8 cellular contexts compared by ENCODE assay signal in the genomic region with DNA sequence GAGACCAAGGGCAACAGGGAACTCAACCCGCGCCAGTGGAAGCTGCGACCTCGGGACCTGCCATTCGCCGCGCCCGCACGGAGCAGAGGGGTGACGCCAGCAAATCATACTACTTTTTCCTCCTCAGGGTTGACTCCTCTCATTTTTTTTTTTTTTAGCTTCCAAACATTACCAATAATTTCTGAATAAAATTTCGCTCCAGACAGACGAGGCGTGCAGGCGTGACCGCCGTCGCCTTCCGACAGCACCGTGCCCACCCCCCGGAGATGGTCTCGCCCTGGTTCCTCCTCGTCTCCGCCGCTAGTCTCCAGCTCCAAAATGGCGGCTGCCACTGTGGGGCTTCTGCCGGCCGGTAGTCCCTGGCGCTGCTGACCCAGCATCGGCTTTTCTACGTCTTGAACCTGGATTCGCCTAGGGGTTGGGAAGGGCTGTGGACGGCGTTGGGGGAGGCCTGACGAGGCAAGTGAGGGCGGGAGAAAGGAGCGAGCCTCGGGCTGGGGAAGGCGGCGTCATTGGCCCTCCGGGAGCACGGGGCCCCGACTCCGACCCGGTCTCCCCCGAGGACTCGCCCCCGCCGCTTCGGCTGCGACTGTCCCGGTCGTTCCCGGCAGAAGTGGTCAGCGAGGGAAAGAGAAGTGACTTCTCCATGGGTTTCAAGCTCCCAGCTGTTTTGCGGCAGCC. TPM values are rescaled to one million over a fixed set of nuclear protein-coding genes. Genes with fewer than 3 reads are reported as not detected.
DNase-seq lines count a peak whose midpoint lies in the region; ATAC-seq and TF ChIP-seq lines count a peak whose summit lies in the region.

Gene CPSF2, plus strand, starts transcription at position 300 of the 681 bp plus-strand sequence. CDS start 9,016 bp downstream, outside the sequence.
Gene NDUFB1, minus strand, starts transcription at position 37 of the 681 bp plus-strand sequence. CDS start 4,069 bp downstream, outside the sequence.

- peak; percentile 84 for ATAC-seq in GM21423 (IDR thresholded peaks at IDR 0.05; ENCODE audit: unreplicated experiment)

- peak within 1 kb of the TSS; percentile 96 for H3K27ac ChIP-seq in HUES48 (ENCODE audit: low read depth, low read length)

- H3K4me1 ChIP-seq in HUES48 (ENCODE audit: control insufficient read depth, insufficient read depth, low read length) (no peaks in the 10 kb centered on the region), mucosa of stomach (ENCODE audit: control insufficient read depth, insufficient read depth, low read length) (peaks cover 6% of the 10 kb centered on the region)

- TF ChIP-seq CTCF in epithelial cell of proximal tubule (conservative IDR thresholded peaks at IDR 0.05; ENCODE audit: low read depth, low read length), result no peak

- H3K27me3 ChIP-seq in HUES48 (ENCODE audit: control insufficient read depth, insufficient read depth, low read length) (no peaks in the 10 kb centered on the region), mucosa of stomach (ENCODE audit: control insufficient read depth, insufficient read depth, low read length) (no peaks in the 10 kb centered on the region)

- H3K9ac ChIP-seq in HUES48 (ENCODE audit: low read depth, low read length) (peak within 1 kb of the TSS; percentile 97), mucosa of stomach (ENCODE audit: low read length) (peak within 1 kb of the TSS; percentile 98)

- H3K36me3 ChIP-seq in HUES48 (ENCODE audit: control insufficient read depth, insufficient read depth, low read length), result peaks cover 58% of the 10 kb centered on the region
- H3K36me3 ChIP-seq in mucosa of stomach (ENCODE audit: control insufficient read depth, insufficient read depth, low read length), result no peaks in the 10 kb centered on the region

- DNase-seq in DMS 273 (lab: John Stamatoyannopoulos, UW; ENCODE audit: unreplicated experiment), result peak; percentile 93
- DNase-seq in OCI-M2 (lab: John Stamatoyannopoulos, UW; ENCODE audit: unreplicated experiment), result peak; percentile 48
- peak; percentile 86 for DNase-seq in activated T-cell treated with anti-CD3 and anti-CD28 coated beads, Interleukin-2, amount 50 U/mL, for 1 hour
- no peak for DNase-seq in epithelial cell of proximal tubule (ENCODE audit: low read depth)
- DNase-seq in stimulated activated CD8-positive, alpha-beta memory T cell treated with anti-CD3 and anti-CD28 coated beads, Interleukin-7, amount 100 ng/mL, for 24 hours (ENCODE audit: low read depth), result peak; percentile 68

- H3K9me3 ChIP-seq in HUES48 (ENCODE audit: control insufficient read depth, insufficient read depth, low read length) (no peaks in the 10 kb centered on the region), mucosa of stomach (ENCODE audit: control insufficient read depth, low read length) (no peaks in the 10 kb centered on the region)

- peak within 1 kb of the TSS; percentile 99 for H3K4me3 ChIP-seq in HUES48 (ENCODE audit: low read depth, low read length)
- H3K4me3 ChIP-seq in epithelial cell of proximal tubule (ENCODE audit: low read depth, low read length), result peak within 1 kb of the TSS; percentile 96
- H3K4me3 ChIP-seq in mucosa of stomach (ENCODE audit: low read length), result peak within 1 kb of the TSS; percentile 98

RNA-seq across cellular contexts. Expression of gene CPSF2, which starts in this region (rescaled TPM):
- 35.5 and 35.6 TPM in 2 replicates for total RNA-seq in epithelial cell of proximal tubule

RNA-seq across cellular contexts. Expression of gene NDUFB1, which starts in this region (rescaled TPM):
- total RNA-seq in epithelial cell of proximal tubule, result 174 and 316 TPM in 2 replicates
